In genomic region chr6:36523451-36523850, GRCh38 we compare ENCODE assay signal across 15 cellular contexts. TPM values are rescaled to one million over a fixed set of nuclear protein-coding genes. Genes with fewer than 3 reads are reported as not detected.
DNase-seq lines count a peak whose midpoint lies in the region; ATAC-seq and TF ChIP-seq lines count a peak whose summit lies in the region.
"Had no signal": no experiment of that assay in that cellular context is flagged by ENCODE, and none has a peak within 500 bp of the region (broad histone marks: within the 10 kb centered on the region; RNA-seq: fewer than 3 reads in every experiment).

No MANE protein-coding gene starts in this region.

- ATAC-seq in CD4-positive, CD25-positive, alpha-beta regulatory T cell (ENCODE audit: low read depth in 2 of 2), result no peak
- no peak for ATAC-seq in HG02885 (IDR thresholded peaks at IDR 0.05; ENCODE audit: poor library complexity, unreplicated experiment)

- H3K4me1 ChIP-seq in CD4-positive, CD25-positive, alpha-beta regulatory T cell (ENCODE audit: control insufficient read depth, insufficient read depth, low read length, poor library complexity, severe bottlenecking), result peaks cover 26% of the 10 kb centered on the region
- peaks cover 36% of the 10 kb centered on the region for H3K4me1 ChIP-seq in CD8-positive, alpha-beta memory T cell (ENCODE audit: insufficient read depth, low read length)
- H3K4me1 ChIP-seq in adrenal gland (replicated peaks in 1 of 2), result no peaks in the 10 kb centered on the region
- H3K4me1 ChIP-seq in subcutaneous abdominal adipose tissue (ENCODE audit: control insufficient read depth in 5 of 5, insufficient read depth in 5 of 5, low read length in 5 of 5), result peaks cover 0 to 10% (median 0%) of the 10 kb centered on the region in 5 donors
- H3K4me1 ChIP-seq: BE2C, HAP-1 had no signal

- no peaks in the 10 kb centered on the region for H3K27me3 Mint-ChIP-seq in CD4-positive, CD25-positive, alpha-beta regulatory T cell
- no peaks in the 10 kb centered on the region for H3K27me3 Mint-ChIP-seq in CD8-positive, alpha-beta memory T cell
- H3K27me3 Mint-ChIP-seq: CD4-positive, alpha-beta T cell had no signal

- H3K27ac ChIP-seq in CD4-positive, CD25-positive, alpha-beta regulatory T cell (ENCODE audit: insufficient read depth, low read length, poor library complexity, severe bottlenecking), result no peak overlapping the region
- H3K27ac ChIP-seq in CD8-positive, alpha-beta memory T cell (ENCODE audit: low read depth, low read length), result no peak overlapping the region
- H3K27ac ChIP-seq in adrenal gland, result peak overlapping the region in 3 of 5 donors; percentile 2 to 48 (median 10)
- H3K27ac ChIP-seq in subcutaneous abdominal adipose tissue (ENCODE audit: low read depth, low read length), result peak overlapping the region; percentile 43
- H3K27ac ChIP-seq: GM23248 had no signal

- DNase-seq in CD4-positive, CD25-positive, alpha-beta regulatory T cell, result no peak
- no peak for DNase-seq in CD8-positive, alpha-beta memory T cell
- DNase-seq in adrenal gland (peak in 6 of 7 donors; percentile 23 to 45 (median 28)), NOMO-1 treated with DMSO at 0.1 percent for 48 hours (lab: John Stamatoyannopoulos, UW; ENCODE audit: unreplicated experiment) (no peak)
- DNase-seq: ACHN; BE2C; C1 segment of cervical spinal cord; CD4-positive, alpha-beta T cell; DMS153; DMS79; GDM1; GM23248 had no signal

- H3K4me1 Mint-ChIP-seq in CD4-positive, CD25-positive, alpha-beta regulatory T cell, result peaks cover 33 to 70% (median 46%) of the 10 kb centered on the region in 4 donors
- peaks cover 43 to 72% (median 62%) of the 10 kb centered on the region in 3 donors for H3K4me1 Mint-ChIP-seq in CD8-positive, alpha-beta memory T cell

- no peak overlapping the region for H3K4me3 ChIP-seq in CD4-positive, CD25-positive, alpha-beta regulatory T cell (ENCODE audit: low read depth, low read length)
- no peak overlapping the region for H3K4me3 ChIP-seq in CD8-positive, alpha-beta memory T cell (ENCODE audit: low read length)
- H3K4me3 ChIP-seq in adrenal gland (no peak overlapping the region), subcutaneous abdominal adipose tissue (ENCODE audit: low read depth in 1 of 5, low read length in 5 of 5) (no peak overlapping the region)
- H3K4me3 ChIP-seq: GM23248, HAP-1 had no signal

- H3K27me3 ChIP-seq in CD4-positive, CD25-positive, alpha-beta regulatory T cell (ENCODE audit: control insufficient read depth, insufficient read depth, low read length), result no peaks in the 10 kb centered on the region
- H3K27me3 ChIP-seq in CD8-positive, alpha-beta memory T cell (ENCODE audit: insufficient read depth, low read length, poor library complexity, severe bottlenecking), result no peaks in the 10 kb centered on the region
- H3K27me3 ChIP-seq in adrenal gland (no peaks in the 10 kb centered on the region), subcutaneous abdominal adipose tissue (ENCODE audit: control insufficient read depth in 5 of 5, insufficient read depth in 4 of 5, low read length in 5 of 5) (no peaks in the 10 kb centered on the region)
- H3K27me3 ChIP-seq: BE2C had no signal

- TF ChIP-seq POLR2A in adrenal gland (IDR thresholded peaks at IDR 0.05), result no peak

- peaks cover 81% of the 10 kb centered on the region for H3K36me3 ChIP-seq in CD4-positive, CD25-positive, alpha-beta regulatory T cell (ENCODE audit: control insufficient read depth, insufficient read depth, low read length)
- peaks cover 60% of the 10 kb centered on the region for H3K36me3 ChIP-seq in CD8-positive, alpha-beta memory T cell (ENCODE audit: insufficient read depth, low read length)
- peaks cover 0 to 30% of the 10 kb centered on the region in 2 donors for H3K36me3 ChIP-seq in adrenal gland (replicated peaks in 1 of 2)
- peaks cover 41 to 59% (median 51%) of the 10 kb centered on the region in 5 donors for H3K36me3 ChIP-seq in subcutaneous abdominal adipose tissue (ENCODE audit: control insufficient read depth in 5 of 5, insufficient read depth in 5 of 5, low read length in 5 of 5)

- CTCF ChIA-PET in CD8-positive, alpha-beta memory T cell (lab: Charles Lee), result interaction anchor here (1.5 kb wide), 1 partner anchor 25 kb away, joined by 3 read pairs; no protein-coding TSS in a partner anchor

- no peak for TF ChIP-seq CTCF in adrenal gland (IDR thresholded peaks at IDR 0.05)

- H3K36me3 Mint-ChIP-seq in CD4-positive, CD25-positive, alpha-beta regulatory T cell, result peaks cover 65% of the 10 kb centered on the region
- H3K36me3 Mint-ChIP-seq in CD8-positive, alpha-beta memory T cell, result peaks cover 15 to 85% (median 31%) of the 10 kb centered on the region in 3 donors

- POLR2A ChIA-PET in CD8-positive, alpha-beta memory T cell (lab: Charles Lee), result interaction anchor here (1.6 kb wide), 1 partner anchor 74 kb away, joined by 4 read pairs; no protein-coding TSS in a partner anchor

- H3K9me3 ChIP-seq in CD4-positive, CD25-positive, alpha-beta regulatory T cell (ENCODE audit: control insufficient read depth in 2 of 2, low read length in 2 of 2), result no peaks in the 10 kb centered on the region
- H3K9me3 ChIP-seq in CD8-positive, alpha-beta memory T cell (ENCODE audit: low read length), result no peaks in the 10 kb centered on the region
- H3K9me3 ChIP-seq in adrenal gland (replicated peaks in 1 of 3), result no peaks in the 10 kb centered on the region
- no peaks in the 10 kb centered on the region for H3K9me3 ChIP-seq in subcutaneous abdominal adipose tissue (ENCODE audit: control insufficient read depth in 5 of 5, low read length in 5 of 5)
- H3K9me3 ChIP-seq: BE2C, HAP-1 had no signal

- intact Hi-C loops in adrenal gland (cut with DNase I), result no loop called here

- H3K27ac Mint-ChIP-seq in CD4-positive, CD25-positive, alpha-beta regulatory T cell, result peak overlapping the region in 2 of 3 donors; percentile 12 to 49
- H3K27ac Mint-ChIP-seq in CD8-positive, alpha-beta memory T cell, result peak overlapping the region in 5 of 8 donors; percentile 21 to 56 (median 38)

- 48 to 62% (median 55%) methylated on average over 8 of the region's 8 CpGs for WGBS in adrenal gland, 4 donors

- H3K9ac ChIP-seq in subcutaneous abdominal adipose tissue (ENCODE audit: low read length in 5 of 5), result no peak overlapping the region
- H3K9ac ChIP-seq: GM23248 had no signal

- H3K9me3 Mint-ChIP-seq in CD4-positive, CD25-positive, alpha-beta regulatory T cell, result no peaks in the 10 kb centered on the region
- no peaks in the 10 kb centered on the region for H3K9me3 Mint-ChIP-seq in CD8-positive, alpha-beta memory T cell
- H3K9me3 Mint-ChIP-seq: CD4-positive, alpha-beta T cell had no signal

- H3K4me3 Mint-ChIP-seq in CD4-positive, CD25-positive, alpha-beta regulatory T cell, result no peak overlapping the region
- no peak overlapping the region for H3K4me3 Mint-ChIP-seq in CD8-positive, alpha-beta memory T cell
- H3K4me3 Mint-ChIP-seq: CD4-positive, alpha-beta T cell had no signal

RNA-seq across cellular contexts. Expression of gene STK38, which starts 23.8 kb away (rescaled TPM):
- total RNA-seq in CD4-positive, CD25-positive, alpha-beta regulatory T cell, result 106 TPM
- polyA plus RNA-seq in CD4-positive, CD25-positive, alpha-beta regulatory T cell, result 100 to 1,000 TPM in 3 of 4 donors, 10 to 100 TPM in 1; 92.8 to 126 (median 113) TPM
- total RNA-seq in CD8-positive, alpha-beta memory T cell, result 10 to 100 TPM; 44.9 to 47.6 TPM
- 110 TPM for polyA plus RNA-seq in CD8-positive, alpha-beta memory T cell
- 10 to 100 TPM in 6 of 8 donors, 1 to 10 TPM in 2; 7.4 to 21.3 (median 12.1) TPM for total RNA-seq in adrenal gland
- 10 to 100 TPM; 13.9 to 17.8 (median 16.6) TPM for polyA plus RNA-seq in adrenal gland

Comparison
In these comparisons a context has a peak if more than half of its experiments do, and no peak if none do; other contexts are left out.
1. DNase-seq: peak in adrenal gland (6 of 7); none in CD4-positive, CD25-positive, alpha-beta regulatory T cell (0 of 3), CD8-positive, alpha-beta memory T cell (0 of 5) and NOMO-1 treated with DMSO at 0.1 percent for 48 hours (single experiment).
2. H3K27ac ChIP-seq: peak in adrenal gland (3 of 5) and subcutaneous abdominal adipose tissue (single experiment); none in CD4-positive, CD25-positive, alpha-beta regulatory T cell (single experiment) and CD8-positive, alpha-beta memory T cell (single experiment).